20 cellular contexts compared by ENCODE assay signal in the genomic region with DNA sequence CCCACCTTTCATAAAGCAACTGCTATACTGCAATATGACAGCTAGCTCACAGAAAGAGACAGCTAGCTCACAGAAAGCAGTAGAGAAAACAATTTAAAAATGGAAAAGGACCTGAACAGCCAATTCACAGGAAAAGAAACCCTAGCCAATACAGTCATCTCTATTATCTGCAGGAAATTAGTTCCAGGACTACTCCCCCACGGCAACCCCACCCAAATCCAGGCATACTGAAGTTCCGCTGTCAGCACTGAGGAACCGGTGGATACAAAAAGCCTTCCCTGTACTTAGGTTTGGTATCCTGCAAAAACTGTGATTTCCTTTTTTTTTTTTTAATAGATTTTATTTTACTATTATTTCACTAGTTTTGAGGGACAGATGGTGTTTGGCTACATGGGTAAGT. TPM values are rescaled to one million over a fixed set of nuclear protein-coding genes. Genes with fewer than 3 reads are reported as not detected.
DNase-seq lines count a peak whose midpoint lies in the region; ATAC-seq and TF ChIP-seq lines count a peak whose summit lies in the region.
"Had no signal": no experiment of that assay in that cellular context is flagged by ENCODE, and none has a peak within 500 bp of the region (broad histone marks: within the 10 kb centered on the region; RNA-seq: fewer than 3 reads in every experiment).

No MANE protein-coding gene starts in this region.

- peaks cover 9% of the 10 kb centered on the region for H3K4me1 ChIP-seq in left ventricle myocardium inferior
- H3K4me1 ChIP-seq in sigmoid colon, result no peaks in the 10 kb centered on the region
- H3K4me1 ChIP-seq: Peyer's patch had no signal

- H3K27me3 Mint-ChIP-seq in T-helper 17 cell, result no peaks in the 10 kb centered on the region
- H3K27me3 Mint-ChIP-seq: CD4-positive, alpha-beta memory T cell had no signal

- intact Hi-C loops in left ventricle myocardium inferior (cut with micrococcal nuclease) (loop anchor here (10.0 kb wide), 1 partner anchor 102 kb away; no protein-coding TSS in a partner anchor), Right ventricle myocardium inferior (cut with DNase I) (no loop called here), sigmoid colon (cut with DNase I) (no loop called here)

- no peak overlapping the region for H3K4me3 Mint-ChIP-seq in T-helper 17 cell
- H3K4me3 Mint-ChIP-seq: CD4-positive, alpha-beta memory T cell; H9 had no signal

- H3K27ac ChIP-seq in left ventricle myocardium inferior (replicated peaks) (peak overlapping the region; percentile 67), sigmoid colon (no peak overlapping the region)
- H3K27ac ChIP-seq: Peyer's patch had no signal

- no peak for TF ChIP-seq POLR2A in sigmoid colon (IDR thresholded peaks at IDR 0.05)

- peaks cover 86% of the 10 kb centered on the region for H3K36me3 ChIP-seq in left ventricle myocardium inferior
- peaks cover 3 to 98% (median 31%) of the 10 kb centered on the region in 4 donors for H3K36me3 ChIP-seq in sigmoid colon

- H3K4me3 ChIP-seq in left ventricle myocardium inferior (no peak overlapping the region), fibroblast of pulmonary artery (replicated peaks; ENCODE audit: low read depth, low read length) (no peak overlapping the region), sigmoid colon (no peak overlapping the region)
- H3K4me3 ChIP-seq: Peyer's patch had no signal

- H3K27ac Mint-ChIP-seq in T-helper 17 cell, result peak overlapping the region; percentile 81

- H3K27me3 ChIP-seq in left ventricle myocardium inferior (ENCODE audit: low read depth), result no peaks in the 10 kb centered on the region
- no peaks in the 10 kb centered on the region for H3K27me3 ChIP-seq in sigmoid colon
- H3K27me3 ChIP-seq: Peyer's patch had no signal

- WGBS in sigmoid colon, 2 donors, result 93 to 96% methylated on average over 3 of the region's 3 CpGs

- H3K9me3 ChIP-seq in left ventricle myocardium inferior (replicated peaks) (no peaks in the 10 kb centered on the region), T-helper 17 cell (ENCODE audit: control insufficient read depth, low read length, poor library complexity, severe bottlenecking) (no peaks in the 10 kb centered on the region), sigmoid colon (no peaks in the 10 kb centered on the region)
- H3K9me3 ChIP-seq: Peyer's patch had no signal

- DNase-seq in left ventricle myocardium inferior (no peak), Right ventricle myocardium inferior (ENCODE audit: missing footprints) (no peak), T-helper 17 cell (no peak), fibroblast of pulmonary artery (ENCODE audit: low read depth) (peak; percentile 56), sigmoid colon (no peak)
- DNase-seq: ACHN; Calu3; CD4-positive, alpha-beta memory T cell; DMS53; H9; IMR-90; Karpas-422; MM.1S; NCI-H1092 treated with DMSO at 0.1 percent for 48 hours; NCI-H2081 treated with DMSO at 0.1 percent for 48 hours; NCI-H524 treated with DMSO at 0.1 percent for 48 hours; Peyer's patch; SHP77 treated with DMSO at 0.1 percent for 48 hours had no signal

- peaks cover 7% of the 10 kb centered on the region for H3K36me3 Mint-ChIP-seq in T-helper 17 cell (ENCODE audit: low read depth)

- no peak for ATAC-seq in Right ventricle myocardium inferior
- no peak for ATAC-seq in T-helper 17 cell
- ATAC-seq in GM21526 (IDR thresholded peaks at IDR 0.05; ENCODE audit: low FRiP score, unreplicated experiment), result no peak
- ATAC-seq in activated CD4-positive, CD25-positive, alpha-beta regulatory T cell treated with anti-CD3 and anti-CD28 coated beads, Interleukin-2, amount 50 U/mL, for 24 hours, result no peak

- TF ChIP-seq EP300 in sigmoid colon (IDR thresholded peaks at IDR 0.05), result no peak

- H3K4me1 Mint-ChIP-seq in T-helper 17 cell, result peaks cover 7% of the 10 kb centered on the region
- H3K4me1 Mint-ChIP-seq: H9 had no signal

- no peak for TF ChIP-seq CTCF in left ventricle myocardium inferior (IDR thresholded peaks at IDR 0.05; ENCODE audit: borderline replicate concordance)
- TF ChIP-seq CTCF in fibroblast of pulmonary artery (IDR thresholded peaks at IDR 0.05; ENCODE audit: low read length, missing control alignments), result no peak
- no peak for TF ChIP-seq CTCF in sigmoid colon (IDR thresholded peaks at IDR 0.05)

RNA-seq across cellular contexts. Expression of a gene that starts 20.1 kb away (rescaled TPM):
- total RNA-seq in left ventricle myocardium inferior, result 53.4 TPM
- total RNA-seq in Right ventricle myocardium inferior, result 58.5 TPM
- 10 to 100 TPM; 80.4 to 96.1 TPM for total RNA-seq in T-helper 17 cell
- 10 to 100 TPM; 24.1 to 53.9 (median 33.3) TPM for total RNA-seq in sigmoid colon
- polyA plus RNA-seq in sigmoid colon, result 10 to 100 TPM; 10.8 to 55.1 (median 24.3) TPM
